1 cellular context compared by ENCODE assay signal in the genomic region with DNA sequence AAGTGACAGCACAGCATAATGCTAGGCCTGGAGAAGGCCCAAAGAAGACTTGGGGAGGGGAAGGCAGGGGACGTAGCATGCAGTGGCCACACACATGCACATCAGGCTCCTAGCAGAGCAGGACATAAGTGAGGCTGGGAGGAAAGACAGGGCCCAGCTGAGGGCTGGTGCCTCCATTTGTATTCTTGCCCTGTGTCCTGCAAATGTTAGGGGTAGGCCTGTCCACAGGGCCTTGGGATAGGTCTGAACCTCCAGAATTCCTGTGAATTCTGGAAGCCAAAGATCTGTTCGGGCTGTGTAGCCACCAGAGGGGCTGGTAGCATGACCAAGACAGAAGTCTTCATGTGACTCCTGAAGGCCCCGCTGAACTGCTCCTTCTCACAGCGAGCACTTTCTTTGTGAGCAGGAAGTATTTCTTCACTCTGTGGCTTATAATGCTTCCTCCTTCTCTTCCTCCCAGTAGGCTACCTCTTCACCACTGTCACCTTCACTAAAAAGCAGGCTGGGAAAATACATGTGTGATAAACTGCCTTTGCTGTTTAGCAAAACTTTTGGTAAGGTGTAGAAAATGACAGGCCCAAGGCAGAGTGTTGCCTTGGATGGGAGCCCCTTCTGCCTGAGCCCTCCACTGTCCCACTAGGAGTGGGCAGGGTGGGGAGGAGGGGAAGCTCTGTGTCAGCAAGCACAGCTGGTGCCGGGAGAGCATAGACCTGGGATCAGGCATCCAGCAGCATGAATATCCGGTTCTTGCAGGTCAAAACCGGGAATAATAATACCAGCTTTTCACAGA.
TF ChIP-seq lines count a peak whose summit lies in the region.

No MANE protein-coding gene starts in this region.

TF ChIP-seq in HepG2, 621 proteins besides CTCF, POLR2A, EP300 and RAD21 (continued from another document):
- TF ChIP-seq ZNF879 (CRISPR knock-in tag; IDR thresholded peaks at IDR 0.05) (no peak), ZNF337 (CRISPR knock-in tag; IDR thresholded peaks at IDR 0.05; ENCODE audit: borderline replicate concordance, low read depth) (no peak), EED (CRISPR knock-in tag; IDR thresholded peaks at IDR 0.05) (no peak), GATAD1 (CRISPR knock-in tag; IDR thresholded peaks at IDR 0.05) (no peak), NFKB2 (CRISPR knock-in tag; IDR thresholded peaks at IDR 0.05; ENCODE audit: borderline replicate concordance) (no peak), HNRNPH1 (optimal IDR thresholded peaks at IDR 0.05; ENCODE audit: low read depth, low read length) (no peak), ZNF343 (CRISPR knock-in tag; IDR thresholded peaks at IDR 0.05) (no peak)
- TF ChIP-seq, protein P1, sequence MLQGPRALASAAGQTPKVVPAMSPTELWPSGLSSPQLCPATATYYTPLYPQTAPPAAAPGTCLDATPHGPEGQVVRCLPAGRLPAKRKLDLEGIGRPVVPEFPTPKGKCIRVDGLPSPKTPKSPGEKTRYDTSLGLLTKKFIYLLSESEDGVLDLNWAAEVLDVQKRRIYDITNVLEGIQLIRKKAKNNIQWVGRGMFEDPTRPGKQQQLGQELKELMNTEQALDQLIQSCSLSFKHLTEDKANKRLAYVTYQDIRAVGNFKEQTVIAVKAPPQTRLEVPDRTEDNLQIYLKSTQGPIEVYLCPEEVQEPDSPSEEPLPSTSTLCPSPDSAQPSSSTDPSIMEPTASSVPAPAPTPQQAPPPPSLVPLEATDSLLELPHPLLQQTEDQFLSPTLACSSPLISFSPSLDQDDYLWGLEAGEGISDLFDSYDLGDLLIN (CRISPR knock-in tag; IDR thresholded peaks at IDR 0.05; ENCODE audit: borderline replicate concordance), result no peak
